Comparison of ENCODE assay signal across 31 cellular contexts in the genomic region with DNA sequence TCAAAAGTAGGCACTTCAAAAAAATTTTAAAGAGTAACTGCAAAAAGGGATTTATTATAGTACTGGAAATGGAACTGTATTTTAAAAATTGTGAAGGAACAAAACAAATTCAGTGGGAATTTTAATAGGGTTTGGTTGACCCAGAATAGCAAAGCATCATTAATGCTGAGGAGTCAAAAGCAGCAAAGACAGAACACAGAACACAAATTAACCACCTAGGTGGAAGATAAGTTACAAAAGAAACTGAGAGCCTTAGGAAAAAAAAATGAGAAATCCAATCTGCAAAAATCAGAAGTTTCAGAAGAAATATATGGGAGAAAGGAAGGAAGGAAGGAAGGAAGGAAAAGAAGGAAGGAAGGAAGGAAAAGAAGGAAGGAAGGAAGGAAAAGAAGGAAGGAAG. TPM values are rescaled to one million over a fixed set of nuclear protein-coding genes. Genes with fewer than 3 reads are reported as not detected.
A peak's percentile ranks its signal among the peaks of the same experiment; 100 is the strongest.
DNase-seq lines count a peak whose midpoint lies in the region; ATAC-seq and TF ChIP-seq lines count a peak whose summit lies in the region.
"Had no signal": no experiment of that assay in that cellular context is flagged by ENCODE, and none has a peak within 500 bp of the region (broad histone marks: within the 10 kb centered on the region; RNA-seq: fewer than 3 reads in every experiment).

No MANE protein-coding gene starts in this region.

- no peak for TF ChIP-seq CTCF in A673 (conservative IDR thresholded peaks at IDR 0.05; ENCODE audit: low read depth, low read length)

- no peak for ATAC-seq in effector memory CD8-positive, alpha-beta T cell (replicated peaks)
- ATAC-seq: A549; CD8-positive, alpha-beta T cell had no signal

- no peaks in the 10 kb centered on the region for H3K36me3 ChIP-seq in A673 (ENCODE audit: insufficient read depth, low read length, poor library complexity, severe bottlenecking)
- H3K36me3 ChIP-seq in SK-N-MC (ENCODE audit: insufficient read depth, low read length), result no peaks in the 10 kb centered on the region
- H3K36me3 ChIP-seq: BE2C; BLaER1; BLaER1 treated with 17β-estradiol and CSF1 and Interleukin-3, amounts not matched to agents 10 nM and 100 nM had no signal

- H3K9me3 Mint-ChIP-seq in effector memory CD8-positive, alpha-beta T cell, result no peaks in the 10 kb centered on the region
- H3K9me3 Mint-ChIP-seq: CD4-positive, alpha-beta T cell; CD4-positive, CD25-positive, alpha-beta regulatory T cell; CD8-positive, alpha-beta T cell had no signal

- H3K9me3 ChIP-seq in A673 (ENCODE audit: low read depth, low read length, poor library complexity, severe bottlenecking) (no peaks in the 10 kb centered on the region), SK-N-MC (ENCODE audit: low read depth, low read length) (no peaks in the 10 kb centered on the region)
- H3K9me3 ChIP-seq: A549, BE2C, BLaER1, Caco-2 had no signal

- intact Hi-C loops in A673 (cut with micrococcal nuclease; ENCODE audit: unreplicated experiment), result loop anchor here (5.0 kb wide), 1 partner anchor 116 kb away; a partner anchor contains a TSS

- POLR2A ChIA-PET in A673 (lab: Charles Lee; ENCODE audit: low non-redundant PET), result interaction anchor here (0.7 kb wide), 1 partner anchor 323 kb away, joined by 3 read pairs; no protein-coding TSS in a partner anchor

- no peak overlapping the region for H3K27ac Mint-ChIP-seq in effector memory CD8-positive, alpha-beta T cell
- H3K27ac Mint-ChIP-seq: B cell; CD14-positive monocyte; CD4-positive, alpha-beta memory T cell; CD4-positive, alpha-beta T cell; CD4-positive, CD25-positive, alpha-beta regulatory T cell; CD8-positive, alpha-beta memory T cell; CD8-positive, alpha-beta T cell had no signal

- H3K9ac ChIP-seq in SK-N-MC (ENCODE audit: insufficient read length), result peak overlapping the region; percentile 70
- H3K9ac ChIP-seq: BLaER1; BLaER1 treated with 17β-estradiol and CSF1 and Interleukin-3, amounts not matched to agents 10 nM and 100 nM had no signal

- DNase-seq in A673 (ENCODE audit: low spot score) (peak; percentile 65), SK-N-MC (ENCODE audit: low read depth, low spot score) (peak; percentile 87), RPMI8226 (no peak)
- no peak for DNase-seq in effector memory CD8-positive, alpha-beta T cell
- DNase-seq: 8988T; ACHN; AML-193; BE2C; C1 segment of cervical spinal cord; Caco-2; Calu3; CD4-positive, alpha-beta memory T cell; CD4-positive, alpha-beta T cell; CD4-positive, CD25-positive, alpha-beta regulatory T cell; CD8-positive, alpha-beta memory T cell; CD8-positive, alpha-beta T cell; COR-L47; DMS 273 treated with DMSO at 0.1 percent for 48 hours; DMS153; DMS53; DMS79; DMS79 treated with DMSO at 0.1 percent for 48 hours; DND-41; EL had no signal

- H3K4me3 ChIP-seq in A673 (ENCODE audit: low read depth, low read length, poor library complexity, severe bottlenecking), result no peak overlapping the region
- peak overlapping the region; percentile 58 for H3K4me3 ChIP-seq in SK-N-MC
- H3K4me3 ChIP-seq: A549; BLaER1; BLaER1 treated with 17β-estradiol and CSF1 and Interleukin-3, amounts not matched to agents 10 nM and 100 nM had no signal

- H3K27me3 Mint-ChIP-seq in effector memory CD8-positive, alpha-beta T cell, result peaks cover 0 to 5% of the 10 kb centered on the region in 2 donors
- H3K27me3 Mint-ChIP-seq: CD4-positive, CD25-positive, alpha-beta regulatory T cell had no signal

- H3K4me1 Mint-ChIP-seq in effector memory CD8-positive, alpha-beta T cell (ENCODE audit: low read depth in 2 of 2), result no peaks in the 10 kb centered on the region
- H3K4me1 Mint-ChIP-seq: B cell; CD14-positive monocyte; CD4-positive, alpha-beta memory T cell; CD4-positive, CD25-positive, alpha-beta regulatory T cell; CD8-positive, alpha-beta memory T cell had no signal

- BruUV-seq in A673 (replicated peaks; lab: Mats Ljungman, UMichigan), result no TSS peak

- H3K4me1 ChIP-seq in A673 (ENCODE audit: insufficient read depth, low read length, poor library complexity, severe bottlenecking), result peaks cover 11% of the 10 kb centered on the region
- H3K4me1 ChIP-seq: A549; BE2C; BLaER1; BLaER1 treated with 17β-estradiol and CSF1 and Interleukin-3, amounts not matched to agents 10 nM and 100 nM; Caco-2 had no signal

- CTCF ChIA-PET in A673 (lab: Charles Lee), result no interaction called here

- H3K27me3 ChIP-seq in A673 (replicated peaks; ENCODE audit: insufficient read depth, low read depth, low read length, poor library complexity), result no peaks in the 10 kb centered on the region
- H3K27me3 ChIP-seq: BE2C; BLaER1; BLaER1 treated with 17β-estradiol and CSF1 and Interleukin-3, amounts not matched to agents 10 nM and 100 nM had no signal

- peaks cover 3% of the 10 kb centered on the region for H3K36me3 Mint-ChIP-seq in effector memory CD8-positive, alpha-beta T cell (ENCODE audit: insufficient read depth)
- H3K36me3 Mint-ChIP-seq: CD14-positive monocyte; CD4-positive, alpha-beta memory T cell; CD4-positive, CD25-positive, alpha-beta regulatory T cell; CD8-positive, alpha-beta memory T cell; CD8-positive, alpha-beta T cell had no signal

- no peak overlapping the region for H3K4me3 Mint-ChIP-seq in effector memory CD8-positive, alpha-beta T cell
- H3K4me3 Mint-ChIP-seq: B cell; CD14-positive monocyte; CD4-positive, alpha-beta memory T cell; CD4-positive, alpha-beta T cell; CD4-positive, CD25-positive, alpha-beta regulatory T cell; CD8-positive, alpha-beta memory T cell; CD8-positive, alpha-beta T cell had no signal

- H3K27ac ChIP-seq in A673 (ENCODE audit: low read depth, low read length, poor library complexity, severe bottlenecking) (peak overlapping the region; percentile 71), SK-N-MC (peak overlapping the region; percentile 99)
- H3K27ac ChIP-seq: 22Rv1; A549; BLaER1; BLaER1 treated with 17β-estradiol and CSF1 and Interleukin-3, amounts not matched to agents 10 nM and 100 nM; C4-2B had no signal

RNA-seq across cellular contexts. Expression of a gene that starts 49.2 kb away (rescaled TPM):
- total RNA-seq in A673 (2021), result 48.2 and 56.7 TPM in 2 replicates

Comparison
In these comparisons a context has a peak if more than half of its experiments do, and no peak if none do; other contexts are left out.
1. DNase-seq: peak in A673 (single experiment) and SK-N-MC (single experiment); none in effector memory CD8-positive, alpha-beta T cell (0 of 3) and RPMI8226 (single experiment).